Comparison of ENCODE assay signal across 8 cellular contexts in genomic region chr22:21646608-21647590, GRCh38. TPM values are rescaled to one million over a fixed set of nuclear protein-coding genes. Genes with fewer than 3 reads are reported as not detected.
A peak's percentile ranks its signal among the peaks of the same experiment; 100 is the strongest.
DNase-seq lines count a peak whose midpoint lies in the region; ATAC-seq and TF ChIP-seq lines count a peak whose summit lies in the region.

No MANE protein-coding gene starts in this region.

- peak; percentile 94 for DNase-seq in NCI-H1694 (lab: John Stamatoyannopoulos, UW)
- peak; percentile 60 for DNase-seq in T-helper 22 cell (ENCODE audit: low read depth)
- peak in 50 of 58 donors; percentile 11 to 83 (median 46) for DNase-seq in anterior cingulate cortex (lab: John Stamatoyannopoulos, UW)
- DNase-seq in hepatic stellate cell (ENCODE audit: low spot score) = peak; percentile 81
- DNase-seq in smooth muscle cell (lab: John Stamatoyannopoulos, UW; ENCODE audit: unreplicated experiment) = peak; percentile 15

- no peak for ATAC-seq in GM19463 (IDR thresholded peaks at IDR 0.05; ENCODE audit: unreplicated experiment)
- no peak for ATAC-seq in HG03439 (IDR thresholded peaks at IDR 0.05; ENCODE audit: unreplicated experiment)

- no peaks in the 10 kb centered on the region for H3K36me3 ChIP-seq in smooth muscle cell (ENCODE audit: low read depth)

- no peak overlapping the region for H3K4me2 ChIP-seq in smooth muscle cell

- H3K79me2 ChIP-seq in smooth muscle cell (ENCODE audit: low read depth) = no peaks in the 10 kb centered on the region

- peaks cover 16% of the 10 kb centered on the region for H4K20me1 ChIP-seq in smooth muscle cell (ENCODE audit: low read depth)

- no peak overlapping the region for H3K27ac ChIP-seq in smooth muscle cell (ENCODE audit: low read depth)

- H3K4me1 ChIP-seq in smooth muscle cell (ENCODE audit: low read depth) = peaks cover 16% of the 10 kb centered on the region

- no peak overlapping the region for H3K4me3 ChIP-seq in smooth muscle cell

- no peaks in the 10 kb centered on the region for H3F3A ChIP-seq in smooth muscle cell (ENCODE audit: low read depth)

- no peaks in the 10 kb centered on the region for H3K9me3 ChIP-seq in smooth muscle cell (replicated peaks; ENCODE audit: low read depth)

- no peak overlapping the region for H2AFZ ChIP-seq in smooth muscle cell (ENCODE audit: low read depth)

- WGBS in smooth muscle cell (ENCODE audit: low lambda C conversion rate) = 59% methylated on average over 14 of the region's 14 CpGs

- H3K9ac ChIP-seq in smooth muscle cell (ENCODE audit: low read depth) = no peak overlapping the region

- H3K27me3 ChIP-seq in smooth muscle cell (ENCODE audit: low read depth) = no peaks in the 10 kb centered on the region

- TF ChIP-seq CTCF in GM12872 (IDR thresholded peaks at IDR 0.05; ENCODE audit: insufficient read depth, low read depth, low read length) (peak; percentile 93), smooth muscle cell (IDR thresholded peaks at IDR 0.05; ENCODE audit: borderline replicate concordance, insufficient read depth, poor library complexity, severe bottlenecking) (peak; percentile 82)

RNA-seq across cellular contexts. Expression of gene SDF2L1, which starts 4.8 kb away (rescaled TPM):
- 13.3 and 24.9 TPM in 2 replicates for total RNA-seq in smooth muscle cell
- 80.1 and 102 TPM in 2 replicates for polyA plus RNA-seq in smooth muscle cell

RNA-seq across cellular contexts. Expression of gene CCDC116, which starts 14.3 kb away (rescaled TPM):
- total RNA-seq in smooth muscle cell = 0.40 and 1.8 TPM in 2 replicates
- not detected in 2 replicates for polyA plus RNA-seq in smooth muscle cell

RNA-seq across cellular contexts. Expression of gene YDJC, which starts 17.1 kb away (rescaled TPM):
- total RNA-seq in smooth muscle cell = 12.0 and 19.3 TPM in 2 replicates
- 15.2 and 17.2 TPM in 2 replicates for polyA plus RNA-seq in smooth muscle cell

RNA-seq across cellular contexts. Expression of gene PPIL2, which starts 18.9 kb away (rescaled TPM):
- 16.3 and 19.2 TPM in 2 replicates for total RNA-seq in smooth muscle cell
- 23.7 and 29.6 TPM in 2 replicates for polyA plus RNA-seq in smooth muscle cell

Comparison
In these comparisons a context has a peak if more than half of its experiments do, and no peak if none do; other contexts are left out.
1. DNase-seq: peak in every context shown above with its lines; median percentile 94 in NCI-H1694; 81 in hepatic stellate cell; 60 in T-helper 22 cell; 46 in anterior cingulate cortex; 15 in smooth muscle cell.